Comparison of ENCODE assay signal across 8 cellular contexts in genomic region chr2:176002684-176003225, GRCh38. TPM values are rescaled to one million over a fixed set of nuclear protein-coding genes. Genes with fewer than 3 reads are reported as not detected.
DNase-seq lines count a peak whose midpoint lies in the region; ATAC-seq and TF ChIP-seq lines count a peak whose summit lies in the region.

No MANE protein-coding gene starts in this region.

- peak overlapping the region; percentile 49 for H3K4me3 ChIP-seq in BJ (ENCODE audit: low read depth, low read length)
- peak overlapping the region; percentile 90; the same call in 1 of the 2 replicates for H3K4me3 ChIP-seq in iPS DF 6.9 (ENCODE audit: low read length)
- peak overlapping the region; percentile 80 for H3K4me3 ChIP-seq in skeletal muscle satellite cell (ENCODE audit: low read length)

- no peaks in the 10 kb centered on the region for H3K9me3 ChIP-seq in iPS DF 6.9 (ENCODE audit: control insufficient read depth, insufficient read depth, low read length)
- H3K9me3 ChIP-seq in skeletal muscle satellite cell (replicated peaks; ENCODE audit: low read length): no peaks in the 10 kb centered on the region

- peak overlapping the region; percentile 89 for H3K9ac ChIP-seq in skeletal muscle satellite cell (ENCODE audit: low read depth, low read length)

- no peak for DNase-seq in BJ (ENCODE audit: low read depth)
- peak; percentile 81 for DNase-seq in NCI-H1092 treated with DMSO at 0.1 percent for 48 hours (lab: John Stamatoyannopoulos, UW)
- DNase-seq in iPS DF 6.9 (ENCODE audit: low read depth, low spot score): no peak
- no peak for DNase-seq in medulla oblongata (ENCODE audit: extremely low spot score)
- DNase-seq in GM10266 (ENCODE audit: extremely low spot score): no peak

- H3K4me1 ChIP-seq in iPS DF 6.9 (ENCODE audit: control insufficient read depth, insufficient read depth, low read length) (no peaks in the 10 kb centered on the region), skeletal muscle satellite cell (ENCODE audit: control insufficient read depth, insufficient read depth, low read length) (peaks cover 6% of the 10 kb centered on the region)

- H3K27me3 ChIP-seq in BJ (ENCODE audit: control insufficient read depth, insufficient read depth, low read length): no peaks in the 10 kb centered on the region
- H3K27me3 ChIP-seq in iPS DF 6.9 (ENCODE audit: control insufficient read depth, insufficient read depth, low read length): no peaks in the 10 kb centered on the region
- no peaks in the 10 kb centered on the region for H3K27me3 ChIP-seq in skeletal muscle satellite cell (ENCODE audit: control insufficient read depth, insufficient read depth, low read length)

- ATAC-seq in GM19395 (IDR thresholded peaks at IDR 0.05; ENCODE audit: unreplicated experiment): peak; percentile 12

- no CpG with 5 or more reads among the region's 14 CpGs for WGBS in iPS DF 6.9 (ENCODE audit: insufficient coverage, insufficient read length)

- TF ChIP-seq CTCF in BJ (IDR thresholded peaks at IDR 0.05; ENCODE audit: insufficient read depth, low read depth, low read length) (no peak), GM10266 (IDR thresholded peaks at IDR 0.05; ENCODE audit: control insufficient read depth, insufficient read depth, low read depth, missing control alignments) (no peak)

- peak overlapping the region; percentile 94 for H3K4me2 ChIP-seq in skeletal muscle satellite cell (ENCODE audit: low read length)

- H3K36me3 ChIP-seq in BJ (ENCODE audit: control insufficient read depth, insufficient read depth, low read length): no peaks in the 10 kb centered on the region
- no peaks in the 10 kb centered on the region for H3K36me3 ChIP-seq in iPS DF 6.9 (ENCODE audit: control insufficient read depth, insufficient read depth, low read length)
- no peaks in the 10 kb centered on the region for H3K36me3 ChIP-seq in skeletal muscle satellite cell (ENCODE audit: insufficient read depth, low read length)

- CTCF ChIA-PET in BJ (lab: Yijun Ruan, JAX): interaction anchor here (1.3 to 1.9 kb wide), 3 partner anchors 78 to 86 kb away, joined by 3 to 7 read pairs (median 4); no protein-coding TSS in a partner anchor

- POLR2A ChIA-PET in BJ (lab: Charles Lee): no interaction called here

- H3K27ac ChIP-seq in angular gyrus (ENCODE audit: low read depth, low read length): peak overlapping the region; percentile 85
- H3K27ac ChIP-seq in iPS DF 6.9 (ENCODE audit: low read length): no peak overlapping the region

RNA-seq across cellular contexts. Expression of gene LNPK, which starts 0.7 kb away (rescaled TPM):
- polyA plus RNA-seq in BJ (2011; rRNA removed): 19.6 and 36.5 TPM in 2 replicates
- 17.6 and 26.9 TPM in 2 replicates for polyA minus RNA-seq in BJ (2011; rRNA and poly(A)+ RNA removed)
- total RNA-seq in skeletal muscle satellite cell (2012; rRNA removed): 33.0 and 47.2 TPM in 2 replicates
